28 cellular contexts compared by ENCODE assay signal in the genomic region with DNA sequence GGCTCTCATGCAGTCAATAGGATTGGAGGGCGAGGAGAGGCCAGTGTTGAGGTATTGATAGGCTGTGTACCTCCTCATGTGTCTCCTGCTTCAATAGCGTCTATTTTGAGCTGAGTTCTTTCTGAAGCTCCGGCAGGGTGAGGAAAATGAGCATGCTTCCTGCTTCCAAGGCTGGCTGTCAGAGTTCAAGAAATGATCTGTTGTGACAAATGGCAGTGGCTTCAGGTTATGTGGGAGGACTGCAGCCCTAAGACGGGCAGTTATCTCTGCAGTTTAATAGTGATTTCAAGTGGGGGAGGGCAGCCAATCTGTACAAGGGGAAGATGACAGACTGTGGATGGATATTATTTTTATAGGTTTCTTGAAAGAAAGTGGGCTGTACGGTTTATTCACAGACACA. TPM values are rescaled to one million over a fixed set of nuclear protein-coding genes. Genes with fewer than 3 reads are reported as not detected.
"Had no signal": no experiment of that assay in that cellular context is flagged by ENCODE, and none has a peak within 500 bp of the region (broad histone marks: within the 10 kb centered on the region; RNA-seq: fewer than 3 reads in every experiment).

No MANE protein-coding gene starts in this region.

- H3K9me3 Mint-ChIP-seq: activated CD4-positive, alpha-beta memory T cell treated with anti-CD3 and anti-CD28 coated beads, Interleukin-2, amount 10 ng/mL, durations not matched to agents 7 days and 5 days; activated CD4-positive, alpha-beta T cell treated with anti-CD3 and anti-CD28 coated beads, Interleukin-2, amount 10 ng/mL, durations not matched to agents 7 days and 5 days; activated naive CD4-positive, alpha-beta T cell treated with anti-CD3 and anti-CD28 coated beads, Interleukin-2, amount 50 U/mL, for 72 hours; activated T-helper 2 cell treated with anti-CD3 and anti-CD28 coated beads, Interferon-gamma antibody, Interleukin-2, Interleukin-4, amounts not matched to agents 10 μg/mL and 5 μg/mL and 100 μg/mL, durations not matched to agents 14 hours and 24 hours and 36 hours; central memory CD8-positive, alpha-beta T cell; mesothelial cell of epicardium; neural progenitor cell had no signal

- DNase-seq: activated CD4-positive, alpha-beta memory T cell treated with anti-CD3 and anti-CD28 coated beads, Interleukin-2, amount 10 ng/mL, durations not matched to agents 7 days and 5 days; activated CD4-positive, alpha-beta T cell treated with anti-CD3 and anti-CD28 coated beads for 1 hour; activated CD4-positive, alpha-beta T cell treated with anti-CD3 and anti-CD28 coated beads, Interleukin-2, amount 10 ng/mL, durations not matched to agents 7 days and 5 days; activated T-cell treated with anti-CD3 and anti-CD28 coated beads, Interleukin-2, amount 50 U/mL, for 48 hours; dermis blood vessel endothelial cell; effector CD8-positive, alpha-beta T cell; gastrocnemius medialis; glutamatergic neuron; naive thymus-derived CD4-positive, alpha-beta T cell; occipital lobe; right lobe of liver; stimulated activated CD4-positive, alpha-beta T cell treated with anti-CD3 and anti-CD28 coated beads, Interleukin-12 subunit alpha, Interleukin-12 subunit beta, amount 100 ng/mL, for 4 hours; stimulated activated CD4-positive, alpha-beta T cell treated with anti-CD3 and anti-CD28 coated beads, Interleukin-4, amount 100 ng/mL, for 1 hour; stimulated activated naive CD8-positive, alpha-beta T cell treated with anti-CD3 and anti-CD28 coated beads, Interleukin-15, Interleukin-2, amounts not matched to agents 100 U/mL and 50 U/mL, for 24 hours; SW 1271; T-helper 17 cell; T1000; trophoblast cell; uterus had no signal

- H3K4me3 Mint-ChIP-seq: activated CD4-positive, alpha-beta memory T cell treated with anti-CD3 and anti-CD28 coated beads, Interleukin-2, amount 10 ng/mL, durations not matched to agents 7 days and 5 days; activated CD4-positive, alpha-beta T cell treated with anti-CD3 and anti-CD28 coated beads, Interleukin-2, amount 10 ng/mL, durations not matched to agents 7 days and 5 days; central memory CD8-positive, alpha-beta T cell; mesothelial cell of epicardium; naive thymus-derived CD4-positive, alpha-beta T cell; neural progenitor cell; T-helper 17 cell; WTC11 had no signal

- H3K9me3 ChIP-seq: gastrocnemius medialis, right lobe of liver, thoracic aorta, uterus had no signal

- H3K9ac ChIP-seq: neural progenitor cell had no signal

- H3K27ac Mint-ChIP-seq: activated CD4-positive, alpha-beta memory T cell treated with anti-CD3 and anti-CD28 coated beads, Interleukin-2, amount 10 ng/mL, durations not matched to agents 7 days and 5 days; activated CD4-positive, alpha-beta T cell treated with anti-CD3 and anti-CD28 coated beads, Interleukin-2, amount 10 ng/mL, durations not matched to agents 7 days and 5 days; activated naive CD4-positive, alpha-beta T cell treated with anti-CD3 and anti-CD28 coated beads, Interleukin-2, amount 50 U/mL, for 72 hours; activated T-helper 2 cell treated with anti-CD3 and anti-CD28 coated beads, Interferon-gamma antibody, Interleukin-2, Interleukin-4, amounts not matched to agents 10 μg/mL and 5 μg/mL and 100 μg/mL, durations not matched to agents 14 hours and 24 hours and 36 hours; mesothelial cell of epicardium; naive thymus-derived CD4-positive, alpha-beta T cell; neural progenitor cell; T-helper 17 cell; WTC11 had no signal

- H3K4me2 ChIP-seq: neural progenitor cell had no signal

- H3K36me3 Mint-ChIP-seq: activated naive CD4-positive, alpha-beta T cell treated with anti-CD3 and anti-CD28 coated beads, Interleukin-2, amount 50 U/mL, for 72 hours; mesothelial cell of epicardium; naive thymus-derived CD4-positive, alpha-beta T cell; neural progenitor cell; WTC11 had no signal

- H3K27ac ChIP-seq: gastrocnemius medialis, neural progenitor cell, right lobe of liver, skin epidermis, thoracic aorta, uterus had no signal

- H3K4me3 ChIP-seq: gastrocnemius medialis, neural progenitor cell, right lobe of liver, skin epidermis, thoracic aorta, uterus had no signal

- H2AFZ ChIP-seq: neural progenitor cell had no signal

- H3K4me1 Mint-ChIP-seq: activated CD4-positive, alpha-beta memory T cell treated with anti-CD3 and anti-CD28 coated beads, Interleukin-2, amount 10 ng/mL, durations not matched to agents 7 days and 5 days; activated CD4-positive, alpha-beta T cell treated with anti-CD3 and anti-CD28 coated beads, Interleukin-2, amount 10 ng/mL, durations not matched to agents 7 days and 5 days; central memory CD8-positive, alpha-beta T cell; T-helper 17 cell had no signal

- H3K27me3 ChIP-seq: gastrocnemius medialis, neural progenitor cell, right lobe of liver, uterus had no signal

- ATAC-seq: activated naive CD4-positive, alpha-beta T cell treated with anti-CD3 and anti-CD28 coated beads, Interleukin-2, amount 50 U/mL, for 72 hours; gastrocnemius medialis; naive thymus-derived CD4-positive, alpha-beta T cell; right lobe of liver; stimulated activated naive CD8-positive, alpha-beta T cell treated with anti-CD3 and anti-CD28 coated beads, Interleukin-15, Interleukin-2, amounts not matched to agents 100 U/mL and 50 U/mL, for 24 hours; T-helper 17 cell; WTC11 had no signal

- H3K36me3 ChIP-seq: gastrocnemius medialis, neural progenitor cell, right lobe of liver, thoracic aorta, uterus had no signal

- H3K4me1 ChIP-seq: gastrocnemius medialis, neural progenitor cell, right lobe of liver, uterus had no signal

RNA-seq across cellular contexts. Expression of a gene that starts 54.0 kb away (rescaled TPM):
- total RNA-seq: activated CD4-positive, alpha-beta memory T cell treated with anti-CD3 and anti-CD28 coated beads, Interleukin-2, amount 10 ng/mL, durations not matched to agents 7 days and 5 days; activated CD4-positive, alpha-beta T cell treated with anti-CD3 and anti-CD28 coated beads, Interleukin-2, amount 10 ng/mL, durations not matched to agents 7 days and 5 days; activated naive CD4-positive, alpha-beta T cell treated with anti-CD3 and anti-CD28 coated beads, Interleukin-2, amount 50 U/mL, for 72 hours; activated T-helper 2 cell treated with anti-CD3 and anti-CD28 coated beads, Interferon-gamma antibody, Interleukin-2, Interleukin-4, amounts not matched to agents 10 μg/mL and 5 μg/mL and 100 μg/mL, durations not matched to agents 14 hours and 24 hours and 36 hours; naive thymus-derived CD4-positive, alpha-beta T cell; pulmonary artery endothelial cell; T-helper 17 cell had no signal
- polyA plus RNA-seq: naive thymus-derived CD4-positive, alpha-beta T cell had no signal
